ENCODE assay signal across 15 cellular contexts in genomic region chr2:75066121-75066520, GRCh38.
DNase-seq lines count a peak whose midpoint lies in the region; ATAC-seq and TF ChIP-seq lines count a peak whose summit lies in the region.
"Had no signal": no experiment of that assay in that cellular context is flagged by ENCODE, and none has a peak within 500 bp of the region (broad histone marks: within the 10 kb centered on the region; RNA-seq: fewer than 3 reads in every experiment).

No MANE protein-coding gene starts in this region.

- no peak overlapping the region for H3K4me3 Mint-ChIP-seq in activated CD8-positive, alpha-beta T cell treated with anti-CD3 and anti-CD28 coated beads, Interleukin-2, amount 10 ng/mL, durations not matched to agents 7 days and 5 days
- H3K4me3 Mint-ChIP-seq: B cell; CD4-positive, CD25-positive, alpha-beta regulatory T cell; CD8-positive, alpha-beta T cell had no signal

- no peaks in the 10 kb centered on the region for H3K36me3 Mint-ChIP-seq in activated CD8-positive, alpha-beta T cell treated with anti-CD3 and anti-CD28 coated beads, Interleukin-2, amount 10 ng/mL, durations not matched to agents 7 days and 5 days (ENCODE audit: low read depth)
- H3K36me3 Mint-ChIP-seq: CD4-positive, CD25-positive, alpha-beta regulatory T cell; CD8-positive, alpha-beta T cell had no signal

- H3K27ac ChIP-seq in GM23248: peak overlapping the region; percentile 4; the same call in 1 of the 2 replicates
- H3K27ac ChIP-seq in neural cell (ENCODE audit: low read length): peak overlapping the region; percentile 79
- peak overlapping the region; percentile 83 for H3K27ac ChIP-seq in smooth muscle cell (ENCODE audit: low read depth)
- H3K27ac ChIP-seq: BLaER1, C4-2B had no signal

- H3K27me3 Mint-ChIP-seq in activated CD8-positive, alpha-beta T cell treated with anti-CD3 and anti-CD28 coated beads, Interleukin-2, amount 10 ng/mL, durations not matched to agents 7 days and 5 days (ENCODE audit: low read depth): peaks cover 2% of the 10 kb centered on the region
- H3K27me3 Mint-ChIP-seq: B cell had no signal

- H3K4me2 ChIP-seq in GM23248 (ENCODE audit: unreplicated experiment) (no peak overlapping the region), neural cell (ENCODE audit: low read length) (peak overlapping the region; percentile 71), smooth muscle cell (no peak overlapping the region)
- H3K4me2 ChIP-seq: BLaER1 had no signal

- H3K4me3 ChIP-seq in GM23248 (no peak overlapping the region), neural cell (ENCODE audit: low read length) (peak overlapping the region; percentile 48), smooth muscle cell (no peak overlapping the region)
- H3K4me3 ChIP-seq: BLaER1 had no signal

- WGBS in GM23248 (ENCODE audit: low coverage in 1 of 2, low lambda C conversion rate in 2 of 2, missing lambda C conversion rate in 2 of 2), 2 experiments: 97% methylated on average over 2 of the region's 2 CpGs
- 100% methylated on average over 2 of the region's 2 CpGs for WGBS in smooth muscle cell (ENCODE audit: low lambda C conversion rate)

- H3K9me2 ChIP-seq in GM23248 (ENCODE audit: insufficient read depth): no peaks in the 10 kb centered on the region
- H3K9me2 ChIP-seq in neural cell (ENCODE audit: insufficient read depth, low read length): no peaks in the 10 kb centered on the region

- H3K9me3 ChIP-seq in GM23248 (ENCODE audit: low read depth) (no peaks in the 10 kb centered on the region), neural cell (ENCODE audit: low read length) (no peaks in the 10 kb centered on the region), smooth muscle cell (replicated peaks; ENCODE audit: low read depth) (no peaks in the 10 kb centered on the region)
- H3K9me3 ChIP-seq: BLaER1, Caco-2 had no signal

- H2AFZ ChIP-seq in GM23248 (no peak overlapping the region), neural cell (ENCODE audit: low read depth, low read length) (no peak overlapping the region), smooth muscle cell (ENCODE audit: low read depth) (no peak overlapping the region)

- TF ChIP-seq CTCF in neural cell (IDR thresholded peaks at IDR 0.05; ENCODE audit: poor library complexity, severe bottlenecking) (no peak), smooth muscle cell (IDR thresholded peaks at IDR 0.05; ENCODE audit: borderline replicate concordance, insufficient read depth, poor library complexity, severe bottlenecking) (no peak)

- DNase-seq in GM23248 (no peak), smooth muscle cell (lab: John Stamatoyannopoulos, UW; ENCODE audit: unreplicated experiment) (no peak), NCI-H2029 (lab: John Stamatoyannopoulos, UW) (no peak), NCI-H446 (lab: John Stamatoyannopoulos, UW) (no peak)
- DNase-seq in activated CD8-positive, alpha-beta T cell treated with anti-CD3 and anti-CD28 coated beads, Interleukin-2, amount 10 ng/mL, durations not matched to agents 7 days and 5 days: no peak
- DNase-seq: Caco-2; CD4-positive, CD25-positive, alpha-beta regulatory T cell; CD8-positive, alpha-beta T cell; DMS153; DND-41; H7 had no signal

- peak; percentile 87 for TF ChIP-seq EP300 in neural cell (conservative IDR thresholded peaks at IDR 0.05; ENCODE audit: poor library complexity, severe bottlenecking)

- in situ Hi-C loops in GM23248 (cut with MboI): no loop called here

- H3K9ac ChIP-seq in GM23248: no peak overlapping the region
- H3K9ac ChIP-seq in neural cell (ENCODE audit: low read length): no peak overlapping the region
- H3K9ac ChIP-seq in smooth muscle cell (ENCODE audit: low read depth): no peak overlapping the region
- H3K9ac ChIP-seq: BLaER1 had no signal

- H3K4me1 ChIP-seq in GM23248 (ENCODE audit: insufficient read depth) (peaks cover 15% of the 10 kb centered on the region), smooth muscle cell (ENCODE audit: low read depth) (no peaks in the 10 kb centered on the region)
- H3K4me1 ChIP-seq: BLaER1, Caco-2 had no signal

- no peaks in the 10 kb centered on the region for H4K20me1 ChIP-seq in GM23248 (ENCODE audit: insufficient read depth)
- H4K20me1 ChIP-seq in neural cell (ENCODE audit: insufficient read depth): no peaks in the 10 kb centered on the region
- no peaks in the 10 kb centered on the region for H4K20me1 ChIP-seq in smooth muscle cell (ENCODE audit: low read depth)
- H4K20me1 ChIP-seq: BLaER1 had no signal

- no peaks in the 10 kb centered on the region for H3K36me3 ChIP-seq in GM23248 (ENCODE audit: low read depth)
- H3K36me3 ChIP-seq in neural cell (ENCODE audit: insufficient read depth, low read length): no peaks in the 10 kb centered on the region
- no peaks in the 10 kb centered on the region for H3K36me3 ChIP-seq in smooth muscle cell (ENCODE audit: low read depth)
- H3K36me3 ChIP-seq: BLaER1 had no signal

- no peak overlapping the region for H3K27ac Mint-ChIP-seq in activated CD8-positive, alpha-beta T cell treated with anti-CD3 and anti-CD28 coated beads, Interleukin-2, amount 10 ng/mL, durations not matched to agents 7 days and 5 days
- H3K27ac Mint-ChIP-seq: B cell; CD4-positive, CD25-positive, alpha-beta regulatory T cell; CD8-positive, alpha-beta T cell had no signal

- no peak for TF ChIP-seq RAD21 in neural cell (conservative IDR thresholded peaks at IDR 0.05)

- H3K79me2 ChIP-seq in GM23248 (ENCODE audit: insufficient read depth) (no peaks in the 10 kb centered on the region), neural cell (replicated peaks; ENCODE audit: insufficient read depth, low read length) (no peaks in the 10 kb centered on the region), smooth muscle cell (ENCODE audit: low read depth) (no peaks in the 10 kb centered on the region)

- H3F3A ChIP-seq in GM23248 (ENCODE audit: insufficient read depth): peaks cover 10% of the 10 kb centered on the region; the same call in 1 of the 2 replicates
- peaks cover 4% of the 10 kb centered on the region for H3F3A ChIP-seq in neural cell (ENCODE audit: insufficient read depth, low read length, poor library complexity, severe bottlenecking)
- no peaks in the 10 kb centered on the region for H3F3A ChIP-seq in smooth muscle cell (ENCODE audit: low read depth)

- POLR2A ChIA-PET in activated CD8-positive, alpha-beta T cell treated with anti-CD3 and anti-CD28 coated beads, Interleukin-2, amount 10 ng/mL, durations not matched to agents 7 days and 5 days (lab: Charles Lee): no interaction called here

- ATAC-seq in activated CD8-positive, alpha-beta T cell treated with anti-CD3 and anti-CD28 coated beads, Interleukin-2, amount 10 ng/mL, durations not matched to agents 7 days and 5 days: no peak
- ATAC-seq: CD8-positive, alpha-beta T cell had no signal

- no peaks in the 10 kb centered on the region for H3K27me3 ChIP-seq in GM23248 (replicated peaks; ENCODE audit: insufficient read depth)
- no peaks in the 10 kb centered on the region for H3K27me3 ChIP-seq in neural cell (ENCODE audit: insufficient read depth, low read depth, low read length)
- no peaks in the 10 kb centered on the region for H3K27me3 ChIP-seq in smooth muscle cell (ENCODE audit: low read depth)
- H3K27me3 ChIP-seq: BLaER1 had no signal

- CTCF ChIA-PET in activated CD8-positive, alpha-beta T cell treated with anti-CD3 and anti-CD28 coated beads, Interleukin-2, amount 10 ng/mL, durations not matched to agents 7 days and 5 days (lab: Charles Lee): interaction anchor here (0.7 to 2.5 kb wide), 6 partner anchors 9 to 544 kb away, joined by 3 to 14 read pairs (median 4); no protein-coding TSS in a partner anchor

- no peaks in the 10 kb centered on the region for H3K4me1 Mint-ChIP-seq in activated CD8-positive, alpha-beta T cell treated with anti-CD3 and anti-CD28 coated beads, Interleukin-2, amount 10 ng/mL, durations not matched to agents 7 days and 5 days (ENCODE audit: low read depth)
- H3K4me1 Mint-ChIP-seq: B cell had no signal

- no peaks in the 10 kb centered on the region for H3K9me3 Mint-ChIP-seq in activated CD8-positive, alpha-beta T cell treated with anti-CD3 and anti-CD28 coated beads, Interleukin-2, amount 10 ng/mL, durations not matched to agents 7 days and 5 days (ENCODE audit: insufficient read depth)

TF ChIP-seq in neural cell, 6 proteins besides CTCF, POLR2A, EP300 and RAD21:
- TF ChIP-seq TAF1 (IDR thresholded peaks at IDR 0.05; ENCODE audit: low read depth) (no peak), POLR2AphosphoS5 (IDR thresholded peaks at IDR 0.05) (peak; percentile 50), REST (IDR thresholded peaks at IDR 0.05; ENCODE audit: borderline replicate concordance) (peak; percentile 24)

Comparison
In these comparisons a context has a peak if more than half of its experiments do, and no peak if none do; other contexts are left out.
1. H3K27ac ChIP-seq: peak in every context shown above with its lines; median percentile 83 in smooth muscle cell; 79 in neural cell; 4 in GM23248.